Comparison of ENCODE assay signal across 8 cellular contexts in the genomic region with DNA sequence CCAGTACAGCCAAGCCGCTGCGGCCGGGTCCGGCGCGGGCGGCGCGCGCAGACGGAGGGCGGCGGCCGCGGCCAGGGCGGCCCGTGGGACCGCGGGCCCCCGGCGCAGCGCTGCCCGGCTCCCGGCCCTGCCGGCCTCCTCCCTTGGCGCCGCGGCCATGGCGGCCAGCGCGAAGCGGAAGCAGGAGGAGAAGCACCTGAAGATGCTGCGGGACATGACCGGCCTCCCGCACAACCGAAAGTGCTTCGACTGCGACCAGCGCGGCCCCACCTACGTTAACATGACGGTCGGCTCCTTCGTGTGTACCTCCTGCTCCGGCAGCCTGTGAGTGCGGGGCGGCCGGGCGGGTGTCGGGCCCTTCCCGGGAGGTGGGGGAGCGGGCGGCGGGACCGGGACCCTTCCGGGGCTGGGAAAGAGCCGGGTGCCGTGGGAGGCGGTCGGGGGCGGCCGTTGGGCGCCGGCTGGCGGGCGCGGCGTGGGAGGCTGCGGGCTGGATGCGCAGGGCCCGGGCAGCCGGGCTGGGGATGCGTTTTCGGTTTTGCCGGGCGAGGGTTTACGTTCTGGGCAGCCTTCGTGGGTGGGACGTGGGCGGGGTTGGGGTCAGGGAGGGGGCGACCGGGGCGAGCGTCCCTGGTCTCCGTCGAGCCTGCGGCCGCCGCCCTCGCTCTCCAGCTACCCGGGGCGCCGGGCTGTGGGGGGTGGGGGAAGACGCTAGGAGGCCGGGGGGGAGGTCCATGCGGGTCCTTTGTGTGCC. TPM values are rescaled to one million over a fixed set of nuclear protein-coding genes. Genes with fewer than 3 reads are reported as not detected.
DNase-seq lines count a peak whose midpoint lies in the region; ATAC-seq and TF ChIP-seq lines count a peak whose summit lies in the region.

No MANE protein-coding gene starts in this region.

- H3K27ac ChIP-seq in RWPE1 (peak overlapping the region; percentile 77), angular gyrus (ENCODE audit: low read depth, low read length) (peak overlapping the region; percentile 62), hepatocyte (peak overlapping the region; percentile 99), gastrocnemius medialis (peak overlapping the region; percentile 77 to 85 (median 83))

- H3K4me3 Mint-ChIP-seq in activated CD8-positive, alpha-beta memory T cell treated with anti-CD3 and anti-CD28 coated beads, Interleukin-2, amount 10 ng/mL, durations not matched to agents 7 days and 5 days, result peak overlapping the region; percentile 87

- H3K27me3 Mint-ChIP-seq in activated CD8-positive, alpha-beta memory T cell treated with anti-CD3 and anti-CD28 coated beads, Interleukin-2, amount 10 ng/mL, durations not matched to agents 7 days and 5 days, result no peaks in the 10 kb centered on the region

- H3K4me1 Mint-ChIP-seq in activated CD8-positive, alpha-beta memory T cell treated with anti-CD3 and anti-CD28 coated beads, Interleukin-2, amount 10 ng/mL, durations not matched to agents 7 days and 5 days, result peaks cover 25% of the 10 kb centered on the region

- H3K27me3 ChIP-seq in hepatocyte, result no peaks in the 10 kb centered on the region
- H3K27me3 ChIP-seq in gastrocnemius medialis, result no peaks in the 10 kb centered on the region

- H3K9me3 ChIP-seq in hepatocyte (ENCODE audit: low read depth) (no peaks in the 10 kb centered on the region), gastrocnemius medialis (no peaks in the 10 kb centered on the region)

- intact Hi-C loops in gastrocnemius medialis (cut with DNase I; ENCODE audit: low total_unique reads), result loop anchor here (2.0 to 5.0 kb wide), 4 partner anchors 45 to 292 kb away; no protein-coding TSS in a partner anchor

- H3K36me3 ChIP-seq in hepatocyte (replicated peaks; ENCODE audit: insufficient read depth, low read depth) (no peaks in the 10 kb centered on the region), gastrocnemius medialis (no peaks in the 10 kb centered on the region)

- no peak overlapping the region for H2AFZ ChIP-seq in hepatocyte

- ATAC-seq in activated CD8-positive, alpha-beta memory T cell treated with anti-CD3 and anti-CD28 coated beads, Interleukin-2, amount 10 ng/mL, durations not matched to agents 7 days and 5 days, result peak; percentile 85
- ATAC-seq in HG02938 (IDR thresholded peaks at IDR 0.05; ENCODE audit: unreplicated experiment) (peak; percentile 67), gastrocnemius medialis (peak; percentile 86 to 87)

- no peak for TF ChIP-seq POLR2A in gastrocnemius medialis (IDR thresholded peaks at IDR 0.05)

- H3K36me3 Mint-ChIP-seq in activated CD8-positive, alpha-beta memory T cell treated with anti-CD3 and anti-CD28 coated beads, Interleukin-2, amount 10 ng/mL, durations not matched to agents 7 days and 5 days, result no peaks in the 10 kb centered on the region

- peak overlapping the region; percentile 88 for H3K4me3 ChIP-seq in hepatocyte
- H3K4me3 ChIP-seq in gastrocnemius medialis, result peak overlapping the region; percentile 75 to 88 (median 84)

- H3K9me2 ChIP-seq in hepatocyte (replicated peaks; ENCODE audit: insufficient read depth), result no peaks in the 10 kb centered on the region

- H3K4me1 ChIP-seq in hepatocyte (ENCODE audit: insufficient read depth) (peaks cover 7% of the 10 kb centered on the region), gastrocnemius medialis (peaks cover 15 to 28% of the 10 kb centered on the region in 2 donors)

- CTCF ChIA-PET in activated CD8-positive, alpha-beta memory T cell treated with anti-CD3 and anti-CD28 coated beads, Interleukin-2, amount 10 ng/mL, durations not matched to agents 7 days and 5 days (lab: Charles Lee), result interaction anchor here (0.6 to 1.8 kb wide), 3 partner anchors 8 to 294 kb away, joined by 3 to 8 read pairs (median 8); no protein-coding TSS in a partner anchor
- CTCF ChIA-PET in RWPE1 (lab: Yijun Ruan, JAX), result no interaction called here

- 2% methylated on average over 25 of the region's 96 CpGs for WGBS in hepatocyte (ENCODE audit: low lambda C conversion rate, missing lambda C conversion rate)

- POLR2A ChIA-PET in RWPE1 (lab: Yijun Ruan, JAX; ENCODE audit: low non-redundant PET), result interaction anchor here (0.6 kb wide), 1 partner anchor 123 kb away, joined by 3 read pairs; no protein-coding TSS in a partner anchor

- peak overlapping the region; percentile 62 for H3K27ac Mint-ChIP-seq in activated CD8-positive, alpha-beta memory T cell treated with anti-CD3 and anti-CD28 coated beads, Interleukin-2, amount 10 ng/mL, durations not matched to agents 7 days and 5 days

- H3K9me3 Mint-ChIP-seq in activated CD8-positive, alpha-beta memory T cell treated with anti-CD3 and anti-CD28 coated beads, Interleukin-2, amount 10 ng/mL, durations not matched to agents 7 days and 5 days (ENCODE audit: low read depth), result no peaks in the 10 kb centered on the region

- peaks cover 61% of the 10 kb centered on the region for H3K79me2 ChIP-seq in hepatocyte

- peak; percentile 54 for TF ChIP-seq CTCF in RWPE1 (conservative IDR thresholded peaks at IDR 0.05; ENCODE audit: low read depth)
- TF ChIP-seq CTCF in hepatocyte (IDR thresholded peaks at IDR 0.05; ENCODE audit: poor library complexity), result no peak
- TF ChIP-seq CTCF in gastrocnemius medialis (IDR thresholded peaks at IDR 0.05 in 4 of 5, conservative IDR thresholded peaks at IDR 0.05 in 1 of 5), result no peak

- in situ Hi-C loops in gastrocnemius medialis (cut with MboI; ENCODE audit: low sequenced_read_pairs in 4 of 4), result loop anchor here in 1 of 4 donors (25.0 kb wide), 1 partner anchor 290 kb away; no protein-coding TSS in a partner anchor

- peak; percentile 67 for DNase-seq in activated CD8-positive, alpha-beta memory T cell treated with anti-CD3 and anti-CD28 coated beads, Interleukin-2, amount 10 ng/mL, durations not matched to agents 7 days and 5 days
- no peak for DNase-seq in activated CD8-positive, alpha-beta memory T cell treated with anti-CD3 and anti-CD28 coated beads for 24 hours
- DNase-seq in RWPE1 (ENCODE audit: low spot score) (peak; percentile 44), hepatocyte (ENCODE audit: low spot score) (peak; percentile 81), gastrocnemius medialis (peak in 1 of 2 donors; percentile 19), NCI-H2107 treated with DMSO at 0.1 percent for 48 hours (lab: John Stamatoyannopoulos, UW; ENCODE audit: unreplicated experiment) (no peak)

- H3K4me2 ChIP-seq in hepatocyte, result peak overlapping the region; percentile 82

- peaks cover 46% of the 10 kb centered on the region for H4K20me1 ChIP-seq in hepatocyte (ENCODE audit: insufficient read depth, poor library complexity, severe bottlenecking)

RNA-seq across cellular contexts. Expression of a gene that starts 0.5 kb away (rescaled TPM):
- total RNA-seq in activated CD8-positive, alpha-beta memory T cell treated with anti-CD3 and anti-CD28 coated beads, Interleukin-2, amount 10 ng/mL, durations not matched to agents 7 days and 5 days, result 10 to 100 TPM; 56.4 to 94.9 TPM
- total RNA-seq in hepatocyte, result 86.4 and 91.6 TPM in 2 replicates
- polyA plus RNA-seq in hepatocyte, result 54.4 and 62.4 TPM in 2 replicates
- total RNA-seq in gastrocnemius medialis, result 10 to 100 TPM; 55.1 to 75.6 (median 61.5) TPM

Comparison
In these comparisons a context has a peak if more than half of its experiments do, and no peak if none do; other contexts are left out.
1. DNase-seq: peak in activated CD8-positive, alpha-beta memory T cell treated with anti-CD3 and anti-CD28 coated beads, Interleukin-2, amount 10 ng/mL, durations not matched to agents 7 days and 5 days (single experiment), RWPE1 (single experiment) and hepatocyte (single experiment); none in activated CD8-positive, alpha-beta memory T cell treated with anti-CD3 and anti-CD28 coated beads for 24 hours (single experiment) and NCI-H2107 treated with DMSO at 0.1 percent for 48 hours (single experiment).
2. Peak in every context shown above with its lines, with median percentiles within 50 percentile points of each other: ATAC-seq and H3K27ac ChIP-seq.